9 cellular contexts compared by ENCODE assay signal in the genomic region with DNA sequence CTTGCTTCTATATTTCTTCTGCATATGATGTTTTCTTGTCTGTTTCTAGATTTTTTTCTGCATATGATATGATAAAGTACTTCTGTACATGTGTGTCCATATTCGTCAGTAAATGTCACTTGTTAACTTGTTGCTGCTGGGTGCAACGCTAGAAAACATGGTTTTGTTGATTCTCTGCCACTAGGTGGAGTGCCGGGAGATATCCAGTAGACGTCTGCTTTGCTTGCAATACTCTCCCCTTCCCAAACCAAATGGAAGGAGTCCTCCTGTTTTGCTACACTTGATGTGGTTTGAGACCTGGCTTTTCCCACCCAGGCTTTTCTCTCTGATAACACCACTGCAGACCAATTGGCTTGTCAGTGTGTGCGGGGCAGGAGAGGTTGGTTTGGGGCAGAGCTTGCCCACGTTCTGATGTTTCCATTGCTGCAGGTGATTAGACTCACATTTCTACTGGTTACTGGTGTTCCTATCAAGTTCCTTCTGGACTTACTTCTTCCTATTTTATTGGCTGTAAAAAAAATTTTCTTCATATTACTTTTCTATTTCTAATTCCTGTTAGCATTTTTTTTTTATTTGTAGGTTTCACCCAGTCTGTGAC.
DNase-seq lines count a peak whose midpoint lies in the region; ATAC-seq, FAIRE-seq and TF ChIP-seq lines count a peak whose summit lies in the region.
"Had no signal": no experiment of that assay in that cellular context is flagged by ENCODE, and none has a peak within 500 bp of the region (broad histone marks: within the 10 kb centered on the region; RNA-seq: fewer than 3 reads in every experiment).

No MANE protein-coding gene starts in this region.

- FAIRE-seq in GM12891 (lab: Jason Lieb, UNC), result peak; percentile 85
- FAIRE-seq: GM18507 had no signal

- H3K4me1 Mint-ChIP-seq in WTC11, result no peaks in the 10 kb centered on the region; the same call in 1 of the 2 replicates

- CTCF ChIA-PET in WTC11 (lab: Charles Lee), result interaction anchor here (0.6 kb wide), 1 partner anchor 470 kb away, joined by 4 read pairs; no protein-coding TSS in a partner anchor

- H3K27ac Mint-ChIP-seq in WTC11, result no peak overlapping the region

- no peak for TF ChIP-seq POLR2A in GM12891 (IDR thresholded peaks at IDR 0.05; ENCODE audit: low read depth, low read length)

- POLR2A ChIA-PET in WTC11 (lab: Charles Lee), result no interaction called here

- H3K9me3 ChIP-seq in liver (ENCODE audit: control insufficient read depth in 4 of 4, low read length in 3 of 4), result no peaks in the 10 kb centered on the region

- H3K27me3 Mint-ChIP-seq in WTC11 (ENCODE audit: low read depth), result no peaks in the 10 kb centered on the region

- H3K4me3 Mint-ChIP-seq in WTC11, result no peak overlapping the region

- no peak overlapping the region for H3K4me3 ChIP-seq in liver (ENCODE audit: low read depth in 1 of 3, low read length in 3 of 3)

- 20% methylated on average over 6 of the region's 6 CpGs for WGBS in liver

- peaks cover 10% of the 10 kb centered on the region for H3K9me3 Mint-ChIP-seq in WTC11

- no peaks in the 10 kb centered on the region for H3K4me1 ChIP-seq in liver (ENCODE audit: control insufficient read depth in 4 of 4, insufficient read depth in 4 of 4, low read length in 3 of 4)

- H3K27ac ChIP-seq in 22Rv1 (no peak overlapping the region), liver (ENCODE audit: low read depth in 1 of 2, low read length in 2 of 2) (no peak overlapping the region)

- no peak for DNase-seq in GM12891 (ENCODE audit: insufficient read length, low spot score)
- peak; percentile 60 for DNase-seq in NCI-H1694 treated with DMSO at 0.1 percent for 48 hours (lab: John Stamatoyannopoulos, UW)
- peak; percentile 57 for DNase-seq in WTC11 (ENCODE audit: low spot score)
- DNase-seq in cerebellar nuclear complex (lab: John Stamatoyannopoulos, UW), result no peak
- no peak for DNase-seq in stimulated activated CD4-positive, alpha-beta T cell treated with anti-CD3 and anti-CD28 coated beads, Interleukin-4, amount 100 ng/mL, for 1 hour

- no peaks in the 10 kb centered on the region for H3K36me3 ChIP-seq in liver (ENCODE audit: control insufficient read depth in 4 of 4, insufficient read depth in 3 of 4, low read depth in 1 of 4, low read length in 3 of 4)

- TF ChIP-seq CTCF in 22Rv1 (IDR thresholded peaks at IDR 0.05) (peak; percentile 84), WTC11 (IDR thresholded peaks at IDR 0.05) (peak; percentile 58), liver (IDR thresholded peaks at IDR 0.05; ENCODE audit: low read depth, low read length, missing input control) (peak; percentile 56)

- H3K36me3 Mint-ChIP-seq in WTC11, result no peaks in the 10 kb centered on the region

- no peak overlapping the region for H3K9ac ChIP-seq in liver (ENCODE audit: low read depth in 1 of 2, low read length in 2 of 2)

- ATAC-seq in WTC11 (peak; percentile 95), HG03039 (IDR thresholded peaks at IDR 0.05; ENCODE audit: unreplicated experiment) (no peak)

- peak; percentile 83 to 84 for TF ChIP-seq RAD21 in liver (IDR thresholded peaks at IDR 0.05)

- H3K27me3 ChIP-seq in liver (ENCODE audit: control insufficient read depth in 4 of 4, insufficient read depth in 4 of 4, low read length in 3 of 4), result peaks cover 0 to 4% (median 0%) of the 10 kb centered on the region in 4 donors

TF ChIP-seq in GM12891, 5 proteins besides CTCF, POLR2A, EP300 and RAD21:
- no peak for TF ChIP-seq SPI1 (IDR thresholded peaks at IDR 0.05; ENCODE audit: low read depth, low read length)
- TF ChIP-seq TAF1 (IDR thresholded peaks at IDR 0.05; ENCODE audit: low read depth, low read length), result no peak
- TF ChIP-seq PAX5 (IDR thresholded peaks at IDR 0.05; ENCODE audit: insufficient read depth, low read length, severe bottlenecking), result no peak
- TF ChIP-seq POLR2AphosphoS5 (IDR thresholded peaks at IDR 0.05; ENCODE audit: low read depth, low read length), result no peak
- no peak for TF ChIP-seq POU2F2 (IDR thresholded peaks at IDR 0.05; ENCODE audit: low read depth, low read length)

TF ChIP-seq in WTC11, 78 proteins besides CTCF, POLR2A, EP300 and RAD21:
- TF ChIP-seq, protein P1, sequence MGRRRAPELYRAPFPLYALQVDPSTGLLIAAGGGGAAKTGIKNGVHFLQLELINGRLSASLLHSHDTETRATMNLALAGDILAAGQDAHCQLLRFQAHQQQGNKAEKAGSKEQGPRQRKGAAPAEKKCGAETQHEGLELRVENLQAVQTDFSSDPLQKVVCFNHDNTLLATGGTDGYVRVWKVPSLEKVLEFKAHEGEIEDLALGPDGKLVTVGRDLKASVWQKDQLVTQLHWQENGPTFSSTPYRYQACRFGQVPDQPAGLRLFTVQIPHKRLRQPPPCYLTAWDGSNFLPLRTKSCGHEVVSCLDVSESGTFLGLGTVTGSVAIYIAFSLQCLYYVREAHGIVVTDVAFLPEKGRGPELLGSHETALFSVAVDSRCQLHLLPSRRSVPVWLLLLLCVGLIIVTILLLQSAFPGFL (CRISPR knock-in tag; IDR thresholded peaks at IDR 0.05; ENCODE audit: borderline replicate concordance), result no peak
- TF ChIP-seq IRF2 (CRISPR knock-in tag; IDR thresholded peaks at IDR 0.05; ENCODE audit: borderline replicate concordance, low read depth) (no peak), MXD4 (CRISPR knock-in tag; IDR thresholded peaks at IDR 0.05; ENCODE audit: borderline replicate concordance) (no peak), ESRRA (CRISPR knock-in tag; IDR thresholded peaks at IDR 0.05; ENCODE audit: borderline replicate concordance) (no peak)
- TF ChIP-seq, protein P2, sequence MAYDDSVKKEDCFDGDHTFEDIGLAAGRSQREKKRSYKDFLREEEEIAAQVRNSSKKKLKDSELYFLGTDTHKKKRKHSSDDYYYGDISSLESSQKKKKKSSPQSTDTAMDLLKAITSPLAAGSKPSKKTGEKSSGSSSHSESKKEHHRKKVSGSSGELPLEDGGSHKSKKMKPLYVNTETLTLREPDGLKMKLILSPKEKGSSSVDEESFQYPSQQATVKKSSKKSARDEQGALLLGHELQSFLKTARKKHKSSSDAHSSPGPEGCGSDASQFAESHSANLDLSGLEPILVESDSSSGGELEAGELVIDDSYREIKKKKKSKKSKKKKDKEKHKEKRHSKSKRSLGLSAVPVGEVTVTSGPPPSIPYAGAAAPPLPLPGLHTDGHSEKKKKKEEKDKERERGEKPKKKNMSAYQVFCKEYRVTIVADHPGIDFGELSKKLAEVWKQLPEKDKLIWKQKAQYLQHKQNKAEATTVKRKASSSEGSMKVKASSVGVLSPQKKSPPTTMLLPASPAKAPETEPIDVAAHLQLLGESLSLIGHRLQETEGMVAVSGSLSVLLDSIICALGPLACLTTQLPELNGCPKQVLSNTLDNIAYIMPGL (CRISPR knock-in tag; IDR thresholded peaks at IDR 0.05), result 0 out of 2 replicates have a peak, but pooled peaks have one; percentile 54

TF ChIP-seq in liver, 16 proteins besides CTCF, POLR2A, EP300 and RAD21:
- TF ChIP-seq, protein P3, sequence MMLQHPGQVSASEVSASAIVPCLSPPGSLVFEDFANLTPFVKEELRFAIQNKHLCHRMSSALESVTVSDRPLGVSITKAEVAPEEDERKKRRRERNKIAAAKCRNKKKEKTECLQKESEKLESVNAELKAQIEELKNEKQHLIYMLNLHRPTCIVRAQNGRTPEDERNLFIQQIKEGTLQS (IDR thresholded peaks at IDR 0.05), result no peak
- TF ChIP-seq FOXA1 (IDR thresholded peaks at IDR 0.05) (no peak), RXRA (IDR thresholded peaks at IDR 0.05) (no peak), YY1 (IDR thresholded peaks at IDR 0.05) (no peak)
- TF ChIP-seq, protein P4, sequence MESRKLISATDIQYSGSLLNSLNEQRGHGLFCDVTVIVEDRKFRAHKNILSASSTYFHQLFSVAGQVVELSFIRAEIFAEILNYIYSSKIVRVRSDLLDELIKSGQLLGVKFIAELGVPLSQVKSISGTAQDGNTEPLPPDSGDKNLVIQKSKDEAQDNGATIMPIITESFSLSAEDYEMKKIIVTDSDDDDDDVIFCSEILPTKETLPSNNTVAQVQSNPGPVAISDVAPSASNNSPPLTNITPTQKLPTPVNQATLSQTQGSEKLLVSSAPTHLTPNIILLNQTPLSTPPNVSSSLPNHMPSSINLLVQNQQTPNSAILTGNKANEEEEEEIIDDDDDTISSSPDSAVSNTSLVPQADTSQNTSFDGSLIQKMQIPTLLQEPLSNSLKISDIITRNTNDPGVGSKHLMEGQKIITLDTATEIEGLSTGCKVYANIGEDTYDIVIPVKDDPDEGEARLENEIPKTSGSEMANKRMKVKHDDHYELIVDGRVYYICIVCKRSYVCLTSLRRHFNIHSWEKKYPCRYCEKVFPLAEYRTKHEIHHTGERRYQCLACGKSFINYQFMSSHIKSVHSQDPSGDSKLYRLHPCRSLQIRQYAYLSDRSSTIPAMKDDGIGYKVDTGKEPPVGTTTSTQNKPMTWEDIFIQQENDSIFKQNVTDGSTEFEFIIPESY (IDR thresholded peaks at IDR 0.05), result no peak
- TF ChIP-seq, protein P5, sequence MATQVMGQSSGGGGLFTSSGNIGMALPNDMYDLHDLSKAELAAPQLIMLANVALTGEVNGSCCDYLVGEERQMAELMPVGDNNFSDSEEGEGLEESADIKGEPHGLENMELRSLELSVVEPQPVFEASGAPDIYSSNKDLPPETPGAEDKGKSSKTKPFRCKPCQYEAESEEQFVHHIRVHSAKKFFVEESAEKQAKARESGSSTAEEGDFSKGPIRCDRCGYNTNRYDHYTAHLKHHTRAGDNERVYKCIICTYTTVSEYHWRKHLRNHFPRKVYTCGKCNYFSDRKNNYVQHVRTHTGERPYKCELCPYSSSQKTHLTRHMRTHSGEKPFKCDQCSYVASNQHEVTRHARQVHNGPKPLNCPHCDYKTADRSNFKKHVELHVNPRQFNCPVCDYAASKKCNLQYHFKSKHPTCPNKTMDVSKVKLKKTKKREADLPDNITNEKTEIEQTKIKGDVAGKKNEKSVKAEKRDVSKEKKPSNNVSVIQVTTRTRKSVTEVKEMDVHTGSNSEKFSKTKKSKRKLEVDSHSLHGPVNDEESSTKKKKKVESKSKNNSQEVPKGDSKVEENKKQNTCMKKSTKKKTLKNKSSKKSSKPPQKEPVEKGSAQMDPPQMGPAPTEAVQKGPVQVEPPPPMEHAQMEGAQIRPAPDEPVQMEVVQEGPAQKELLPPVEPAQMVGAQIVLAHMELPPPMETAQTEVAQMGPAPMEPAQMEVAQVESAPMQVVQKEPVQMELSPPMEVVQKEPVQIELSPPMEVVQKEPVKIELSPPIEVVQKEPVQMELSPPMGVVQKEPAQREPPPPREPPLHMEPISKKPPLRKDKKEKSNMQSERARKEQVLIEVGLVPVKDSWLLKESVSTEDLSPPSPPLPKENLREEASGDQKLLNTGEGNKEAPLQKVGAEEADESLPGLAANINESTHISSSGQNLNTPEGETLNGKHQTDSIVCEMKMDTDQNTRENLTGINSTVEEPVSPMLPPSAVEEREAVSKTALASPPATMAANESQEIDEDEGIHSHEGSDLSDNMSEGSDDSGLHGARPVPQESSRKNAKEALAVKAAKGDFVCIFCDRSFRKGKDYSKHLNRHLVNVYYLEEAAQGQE (IDR thresholded peaks at IDR 0.05), result no peak

Comparison
In these comparisons a context has a peak if more than half of its experiments do, and no peak if none do; other contexts are left out.
1. DNase-seq: peak in NCI-H1694 treated with DMSO at 0.1 percent for 48 hours (single experiment) and WTC11 (single experiment); none in GM12891 (single experiment), cerebellar nuclear complex (0 of 2) and stimulated activated CD4-positive, alpha-beta T cell treated with anti-CD3 and anti-CD28 coated beads, Interleukin-4, amount 100 ng/mL, for 1 hour (single experiment).
2. Peak in every context shown above with its lines, with median percentiles within 50 percentile points of each other: CTCF ChIP-seq.